16 cellular contexts compared by ENCODE assay signal in genomic region chr9:37751186-37751585, GRCh38. TPM values are rescaled to one million over a fixed set of nuclear protein-coding genes. Genes with fewer than 3 reads are reported as not detected.
DNase-seq lines count a peak whose midpoint lies in the region; ATAC-seq, FAIRE-seq and TF ChIP-seq lines count a peak whose summit lies in the region.
"Had no signal": no experiment of that assay in that cellular context is flagged by ENCODE, and none has a peak within 500 bp of the region (broad histone marks: within the 10 kb centered on the region; RNA-seq: fewer than 3 reads in every experiment).

No MANE protein-coding gene starts in this region.

- H3K9me3 Mint-ChIP-seq in CD4-positive, CD25-positive, alpha-beta regulatory T cell, result peaks cover 0 to 2% (median 0%) of the 10 kb centered on the region in 7 donors
- H3K9me3 Mint-ChIP-seq in H9 (peaks cover 0 to 5% of the 10 kb centered on the region in 2 experiments; a peak in 2 of 5 replicates), natural killer cell (no peaks in the 10 kb centered on the region)

- H2BK12ac ChIP-seq in H9 (ENCODE audit: insufficient read length, low read depth, low read length), result no peak overlapping the region
- no peak overlapping the region for H2BK12ac ChIP-seq in H1 (ENCODE audit: low read depth, low read length)

- H3K9me3 ChIP-seq in CD4-positive, CD25-positive, alpha-beta regulatory T cell (ENCODE audit: control insufficient read depth in 2 of 2, low read length in 2 of 2), result no peaks in the 10 kb centered on the region
- H3K9me3 ChIP-seq in H9 (ENCODE audit: control insufficient read depth, low read depth, low read length) (no peaks in the 10 kb centered on the region), H1 (ENCODE audit: insufficient read depth in 2 of 2, low read depth in 1 of 2, low read length in 1 of 2) (no peaks in the 10 kb centered on the region), Karpas-422 (ENCODE audit: low read length) (no peaks in the 10 kb centered on the region)
- H3K9me3 ChIP-seq: A549 had no signal

- H2BK120ac ChIP-seq in H9 (ENCODE audit: low read depth, low read length, poor library complexity, severe bottlenecking), result no peak overlapping the region
- H2BK120ac ChIP-seq in H1 (replicated peaks; ENCODE audit: low read depth, low read length), result no peak overlapping the region

- TF ChIP-seq POLR2A in H1 (IDR thresholded peaks at IDR 0.05; ENCODE audit: control extremely low read depth in 1 of 2, low read depth in 2 of 2, low read length in 2 of 2), result no peak

- FAIRE-seq in H1 (lab: Jason Lieb, UNC), result no peak
- no peak for FAIRE-seq in frontal cortex (lab: Jason Lieb, UNC)
- FAIRE-seq: A549 had no signal

- H3K9ac ChIP-seq in H9 (ENCODE audit: extremely low read depth, insufficient read length, low read length) (no peak overlapping the region), H1 (replicated peaks in 1 of 4; ENCODE audit: extremely low read depth in 1 of 4, low read depth in 3 of 4, low read length in 3 of 4) (no peak overlapping the region), Karpas-422 (ENCODE audit: low read length) (no peak overlapping the region)

- CTCF ChIA-PET in H1 (lab: Charles Lee; ENCODE audit: partially characterized antibody), result interaction anchor here (0.6 to 2.7 kb wide), 2 partner anchors 9 to 210 kb away, joined by 3 to 7 read pairs; no protein-coding TSS in a partner anchor

- H3K4me3 ChIP-seq in CD4-positive, CD25-positive, alpha-beta regulatory T cell (ENCODE audit: low read depth, low read length), result no peak overlapping the region
- H3K4me3 ChIP-seq in H1 (ENCODE audit: extremely low read depth in 1 of 4, insufficient read depth in 2 of 4, low read depth in 3 of 4, low read length in 4 of 4), result no peak overlapping the region
- no peak overlapping the region for H3K4me3 ChIP-seq in Karpas-422 (ENCODE audit: low read length)
- H3K4me3 ChIP-seq: A549 had no signal

- H3K36me3 Mint-ChIP-seq in CD4-positive, CD25-positive, alpha-beta regulatory T cell, result peaks cover 4% of the 10 kb centered on the region
- H3K36me3 Mint-ChIP-seq in H9 (ENCODE audit: insufficient read depth in 1 of 3, low read depth in 3 of 3) (peaks cover 0 to 7% (median 2%) of the 10 kb centered on the region in 3 experiments; a peak in 3 of 7 replicates), natural killer cell (no peaks in the 10 kb centered on the region)

- no peaks in the 10 kb centered on the region; the same call in 1 of the 2 replicates for H3K79me2 ChIP-seq in H9 (ENCODE audit: insufficient read depth, low read length)
- H3K79me2 ChIP-seq in H1 (ENCODE audit: control insufficient read depth in 1 of 2, insufficient read depth in 2 of 2, low read length in 2 of 2), result no peaks in the 10 kb centered on the region
- peaks cover 23% of the 10 kb centered on the region for H3K79me2 ChIP-seq in Karpas-422 (ENCODE audit: low read length)

- H3K4ac ChIP-seq in H9 (ENCODE audit: low read depth, low read length), result no peak overlapping the region
- H3K4ac ChIP-seq in H1 (replicated peaks; ENCODE audit: insufficient read length, low read depth, low read length), result no peak overlapping the region

- peaks cover 17% of the 10 kb centered on the region for H3K4me1 ChIP-seq in CD4-positive, CD25-positive, alpha-beta regulatory T cell (ENCODE audit: control insufficient read depth, insufficient read depth, low read length, poor library complexity, severe bottlenecking)
- H3K4me1 ChIP-seq in H9 (ENCODE audit: insufficient read depth, low read length), result no peaks in the 10 kb centered on the region
- peaks cover 0 to 5% (median 1%) of the 10 kb centered on the region in 4 experiments; a peak in 4 of 7 replicates for H3K4me1 ChIP-seq in H1 (replicated peaks in 1 of 4; ENCODE audit: control insufficient read depth in 3 of 4, insufficient read depth in 4 of 4, low read length in 3 of 4)
- peaks cover 28% of the 10 kb centered on the region for H3K4me1 ChIP-seq in Karpas-422 (ENCODE audit: low read length)

- no peak for TF ChIP-seq EP300 in H1 (IDR thresholded peaks at IDR 0.05; ENCODE audit: borderline replicate concordance in 1 of 2, low read depth in 2 of 2, low read length in 2 of 2)

- H3K4me2 ChIP-seq in H9 (ENCODE audit: insufficient read depth, insufficient read length, low read length), result no peak overlapping the region
- H3K4me2 ChIP-seq in H1 (ENCODE audit: insufficient read depth in 1 of 2, low read depth in 2 of 2, low read length in 2 of 2), result no peak overlapping the region
- no peak overlapping the region for H3K4me2 ChIP-seq in Karpas-422 (ENCODE audit: low read depth, low read length, poor library complexity, severe bottlenecking)
- H3K4me2 ChIP-seq: A549 had no signal

- H3K14ac ChIP-seq in H9 (ENCODE audit: insufficient read depth, low read length) (no peak overlapping the region), H1 (ENCODE audit: insufficient read length) (no peak overlapping the region)

- H2AFZ ChIP-seq in H9 (ENCODE audit: low read length) (no peak overlapping the region), H1 (ENCODE audit: low read length) (peak overlapping the region; percentile 65), Karpas-422 (ENCODE audit: low read length) (no peak overlapping the region)

- H3K23ac ChIP-seq in H9 (ENCODE audit: insufficient read length, low read depth, low read length) (no peak overlapping the region), H1 (ENCODE audit: insufficient read length) (no peak overlapping the region)

- H3K18ac ChIP-seq in H9 (ENCODE audit: insufficient read length, low read depth, low read length) (no peak overlapping the region), H1 (ENCODE audit: extremely low read depth, low read length) (no peak overlapping the region)

- H3K4me3 Mint-ChIP-seq in CD4-positive, CD25-positive, alpha-beta regulatory T cell, result peak overlapping the region; percentile 12 to 86 (median 58)
- no peak overlapping the region; a peak in 1 of 5 replicates for H3K4me3 Mint-ChIP-seq in H9
- peak overlapping the region; percentile 52 for H3K4me3 Mint-ChIP-seq in natural killer cell
- H3K4me3 Mint-ChIP-seq: HFFc6 had no signal

- H4K5ac ChIP-seq in H9 (ENCODE audit: insufficient read length, low read depth, low read length) (no peak overlapping the region), H1 (ENCODE audit: insufficient read length, low read depth, low read length) (no peak overlapping the region)

- H3K9me2 ChIP-seq in Karpas-422 (replicated peaks; ENCODE audit: insufficient read depth, low read length), result no peaks in the 10 kb centered on the region

- H4K91ac ChIP-seq in H9 (ENCODE audit: insufficient read length, low read depth, low read length) (no peak overlapping the region), H1 (replicated peaks; ENCODE audit: insufficient read length, low read length) (no peak overlapping the region)

- no peak overlapping the region for H4K8ac ChIP-seq in H9 (replicated peaks; ENCODE audit: insufficient read length, low read depth, low read length)
- no peak overlapping the region for H4K8ac ChIP-seq in H1 (ENCODE audit: extremely low read depth, insufficient read depth, low read length)

- H2BK5ac ChIP-seq in H9 (ENCODE audit: insufficient read length, low read length), result no peak overlapping the region
- H2BK5ac ChIP-seq in H1 (ENCODE audit: low read depth, low read length), result no peak overlapping the region

- TF ChIP-seq RAD21 in H1 (IDR thresholded peaks at IDR 0.05 in 1 of 2, conservative IDR thresholded peaks at IDR 0.05 in 1 of 2; ENCODE audit: low read depth in 2 of 2, low read length in 2 of 2), result no peak

- ATAC-seq in CD4-positive, CD25-positive, alpha-beta regulatory T cell (ENCODE audit: low read depth in 2 of 2), result no peak
- ATAC-seq in natural killer cell, result no peak
- ATAC-seq: A549 had no signal

- no peak overlapping the region for H2AK5ac ChIP-seq in H9 (ENCODE audit: insufficient read length, low read length)
- no peak overlapping the region for H2AK5ac ChIP-seq in H1 (ENCODE audit: low read depth, low read length)

- peaks cover 13% of the 10 kb centered on the region for H3K27me3 Mint-ChIP-seq in CD4-positive, CD25-positive, alpha-beta regulatory T cell
- H3K27me3 Mint-ChIP-seq in H9 (ENCODE audit: low read depth) (peaks cover 8% of the 10 kb centered on the region), natural killer cell (ENCODE audit: low read depth in 2 of 2) (no peaks in the 10 kb centered on the region)

- H3K36me3 ChIP-seq in CD4-positive, CD25-positive, alpha-beta regulatory T cell (ENCODE audit: control insufficient read depth, insufficient read depth, low read length), result no peaks in the 10 kb centered on the region
- H3K36me3 ChIP-seq in H1 (ENCODE audit: control insufficient read depth in 2 of 4, insufficient read depth in 4 of 4, low read length in 3 of 4), result no peaks in the 10 kb centered on the region
- no peaks in the 10 kb centered on the region for H3K36me3 ChIP-seq in Karpas-422 (ENCODE audit: insufficient read depth, low read length)

- no peak overlapping the region for H3T11ph ChIP-seq in H9 (ENCODE audit: low read length)

- H2BK20ac ChIP-seq in H9 (ENCODE audit: low read depth, low read length, poor library complexity, severe bottlenecking), result no peak overlapping the region
- H2BK20ac ChIP-seq in H1 (ENCODE audit: low read length), result no peak overlapping the region

- H3K27me3 ChIP-seq in CD4-positive, CD25-positive, alpha-beta regulatory T cell (ENCODE audit: control insufficient read depth, insufficient read depth, low read length), result no peaks in the 10 kb centered on the region
- no peaks in the 10 kb centered on the region for H3K27me3 ChIP-seq in H9 (ENCODE audit: insufficient read depth, low read length)
- H3K27me3 ChIP-seq in H1 (replicated peaks in 1 of 4; ENCODE audit: control insufficient read depth in 3 of 4, extremely low read depth in 1 of 4, insufficient read depth in 3 of 4, low read length in 3 of 4), result no peaks in the 10 kb centered on the region
- no peaks in the 10 kb centered on the region for H3K27me3 ChIP-seq in Karpas-422 (ENCODE audit: low read length)

- DNase-seq in CD4-positive, CD25-positive, alpha-beta regulatory T cell, result no peak
- DNase-seq in H9 (no peak), H1 (ENCODE audit: low read depth in 1 of 2, low spot score in 2 of 2) (no peak), natural killer cell (no peak), NCI-H2029 treated with DMSO at 0.1 percent for 48 hours (lab: John Stamatoyannopoulos, UW) (no peak), frontal cortex (ENCODE audit: low spot score in 2 of 2) (no peak), Karpas-422 (no peak)
- no peak for DNase-seq in activated effector memory CD4-positive, alpha-beta T cell treated with Interleukin-2 at 50 U/mL for 16 hours
- DNase-seq: GF-D8, GOT3, HFFc6, MM.1S, NCI-H187 treated with DMSO at 0.1 percent for 48 hours, NCI-H524, SHP77 treated with DMSO at 0.1 percent for 48 hours had no signal

- no peak for TF ChIP-seq CTCF in H9 (conservative IDR thresholded peaks at IDR 0.05)
- TF ChIP-seq CTCF in H1 (IDR thresholded peaks at IDR 0.05; ENCODE audit: control extremely low read depth in 1 of 3, insufficient read depth in 1 of 3, low read depth in 1 of 3, low read length in 3 of 3), result no peak
- TF ChIP-seq CTCF in natural killer cell (IDR thresholded peaks at IDR 0.05), result no peak

- intact Hi-C loops in natural killer cell (cut with micrococcal nuclease), result no loop called here

- H3K27ac ChIP-seq in CD4-positive, CD25-positive, alpha-beta regulatory T cell (ENCODE audit: insufficient read depth, low read length, poor library complexity, severe bottlenecking), result no peak overlapping the region
- H3K27ac ChIP-seq in H9 (ENCODE audit: insufficient read length, low read depth, low read length), result no peak overlapping the region
- H3K27ac ChIP-seq in H1 (ENCODE audit: low read depth, low read length), result no peak overlapping the region
- H3K27ac ChIP-seq in Karpas-422 (ENCODE audit: low read length), result no peak overlapping the region
- H3K27ac ChIP-seq: A549 had no signal

- H3K56ac ChIP-seq in H9 (ENCODE audit: insufficient read length, low read depth, low read length) (no peak overlapping the region), H1 (replicated peaks; ENCODE audit: insufficient read length, low read depth, low read length) (no peak overlapping the region)

- H3K23me2 ChIP-seq in H9 (ENCODE audit: insufficient read length, low read depth, low read length, poor library complexity, severe bottlenecking) (peaks cover 4% of the 10 kb centered on the region), H1 (ENCODE audit: low read depth, low read length) (peaks cover 4% of the 10 kb centered on the region; the same call in 1 of the 2 replicates)

- POLR2A ChIA-PET in H1 (lab: Charles Lee; ENCODE audit: partially characterized antibody), result interaction anchor here (1.2 kb wide), 1 partner anchor 13 kb away, joined by 3 read pairs; no protein-coding TSS in a partner anchor

- no CpG with 5 or more reads among the region's 6 CpGs for WGBS in H9 (ENCODE audit: extremely low coverage, insufficient read length, low lambda C conversion rate)
- WGBS in H1 (ENCODE audit: extremely low coverage in 1 of 2, insufficient coverage in 1 of 2, insufficient read length in 1 of 2, insufficient replicate concordance in 2 of 2, low coverage in 1 of 2, low lambda C conversion rate in 2 of 2, missing lambda C conversion rate in 1 of 2), 2 experiments, result 95% methylated on average over 6 of the region's 6 CpGs; no CpG with 5 or more reads in 1 of the 2 experiments

- no peaks in the 10 kb centered on the region for H3K79me1 ChIP-seq in H9 (ENCODE audit: insufficient read depth, low read depth, low read length, poor library complexity, severe bottlenecking)
- no peaks in the 10 kb centered on the region for H3K79me1 ChIP-seq in H1 (ENCODE audit: low read depth, low read length)

- peaks cover 16 to 39% (median 28%) of the 10 kb centered on the region in 4 donors for H3K4me1 Mint-ChIP-seq in CD4-positive, CD25-positive, alpha-beta regulatory T cell
- H3K4me1 Mint-ChIP-seq in H9 (peaks cover 11 to 12% of the 10 kb centered on the region in 2 experiments), natural killer cell (peaks cover 11 to 26% of the 10 kb centered on the region in 2 donors)

- H3K27ac Mint-ChIP-seq in CD4-positive, CD25-positive, alpha-beta regulatory T cell, result peak overlapping the region in 1 of 3 donors; percentile 8
- peak overlapping the region in 2 of 3 experiments; percentile 19 to 34; a peak in 2 of 7 replicates for H3K27ac Mint-ChIP-seq in H9
- no peak overlapping the region for H3K27ac Mint-ChIP-seq in natural killer cell
- H3K27ac Mint-ChIP-seq: HFFc6 had no signal

- H2BK15ac ChIP-seq in H9 (ENCODE audit: low read depth, low read length) (no peak overlapping the region), H1 (ENCODE audit: low read length) (no peak overlapping the region)

- no peaks in the 10 kb centered on the region for H4K20me1 ChIP-seq in H9 (ENCODE audit: control insufficient read depth, insufficient read depth, insufficient read length)
- H4K20me1 ChIP-seq in H1 (replicated peaks in 1 of 2; ENCODE audit: control insufficient read depth in 1 of 2, insufficient read depth in 2 of 2, low read length in 2 of 2), result no peaks in the 10 kb centered on the region
- no peaks in the 10 kb centered on the region for H4K20me1 ChIP-seq in Karpas-422 (ENCODE audit: insufficient read depth, low read depth, low read length)

RNA-seq across cellular contexts. Expression of gene TRMT10B, which starts 2.4 kb away (rescaled TPM):
- 12.5 TPM for total RNA-seq in CD4-positive, CD25-positive, alpha-beta regulatory T cell
- polyA plus RNA-seq in CD4-positive, CD25-positive, alpha-beta regulatory T cell, result 10 to 100 TPM; 10.7 to 16.2 (median 12.5) TPM
- total RNA-seq in H9 (2021) (5.0 and 5.7 TPM in 2 replicates), natural killer cell (10 to 100 TPM; 13.2 to 15.4 (median 13.3) TPM), frontal cortex (3.7 TPM)
- 4.5 and 6.2 TPM in 2 replicates for total RNA-seq in H1 (2021; fragmentation: NEBNext Ultra II Directional; extraction: Animal tissue kit (Norgen Biotek cat#: 25700))
- 2.0 and 2.4 TPM in 2 replicates for polyA plus RNA-seq in H1 (2011; rRNA removed)
- polyA plus RNA-seq in H1 (2011; cell fraction: cytosol; rRNA removed), result 3.5 TPM
- 3.2 TPM for polyA plus RNA-seq in H1 (2011; cell fraction: nucleus; rRNA removed)
- polyA plus RNA-seq in H1 (2012, experiment 1 of 2), result 6.0 to 7.1 TPM (median 6.3 TPM) in 4 replicates
- polyA plus RNA-seq in H1 (2012, experiment 2 of 2), result 0.59 TPM
- 5.4 TPM for polyA plus RNA-seq in H1 (2013, experiment 1 of 2)
- polyA plus RNA-seq in H1 (2013, experiment 2 of 2), result 5.0 TPM
- polyA minus RNA-seq in H1 (2011; rRNA and poly(A)+ RNA removed), result 2.2 TPM in 2 replicates
- 1.2 TPM for polyA minus RNA-seq in H1 (2011; cell fraction: cytosol; rRNA and poly(A)+ RNA removed)
- 6.1 TPM for polyA minus RNA-seq in H1 (2011; cell fraction: nucleus; rRNA and poly(A)+ RNA removed)
- 5.5 and 6.9 TPM in 2 replicates for total RNA-seq in Karpas-422 (2014; rRNA removed; shearing (Covaris generic); ENCODE audit: low replicate concordance)

RNA-seq across cellular contexts. Expression of gene EXOSC3, which starts 33.7 kb away (rescaled TPM):
- total RNA-seq in CD4-positive, CD25-positive, alpha-beta regulatory T cell, result 38.2 TPM
- 10 to 100 TPM; 28.0 to 38.5 (median 35.8) TPM for polyA plus RNA-seq in CD4-positive, CD25-positive, alpha-beta regulatory T cell
- total RNA-seq in H9 (2021), result 81.0 and 93.8 TPM in 2 replicates
- total RNA-seq in H1 (2021; fragmentation: NEBNext Ultra II Directional; extraction: Animal tissue kit (Norgen Biotek cat#: 25700)), result 73.4 and 77.4 TPM in 2 replicates
- polyA plus RNA-seq in H1 (2011; rRNA removed), result 43.5 and 46.7 TPM in 2 replicates
- 59.4 TPM for polyA plus RNA-seq in H1 (2011; cell fraction: cytosol; rRNA removed)
- 31.5 TPM for polyA plus RNA-seq in H1 (2011; cell fraction: nucleus; rRNA removed)
- 55.6 to 74.9 TPM (median 63.5 TPM) in 4 replicates for polyA plus RNA-seq in H1 (2012, experiment 1 of 2)
- polyA plus RNA-seq in H1 (2012, experiment 2 of 2), result 12.2 TPM
- 30.9 TPM for polyA plus RNA-seq in H1 (2013, experiment 1 of 2)
- polyA plus RNA-seq in H1 (2013, experiment 2 of 2), result 33.4 TPM
- 23.1 and 43.7 TPM in 2 replicates for polyA minus RNA-seq in H1 (2011; rRNA and poly(A)+ RNA removed)
- 34.3 TPM for polyA minus RNA-seq in H1 (2011; cell fraction: cytosol; rRNA and poly(A)+ RNA removed)
- polyA minus RNA-seq in H1 (2011; cell fraction: nucleus; rRNA and poly(A)+ RNA removed), result 74.5 TPM
- total RNA-seq in natural killer cell, result 10 to 100 TPM; 20.3 to 42.7 (median 24.5) TPM
- total RNA-seq in frontal cortex, result 73.4 TPM
- 36.0 and 98.9 TPM in 2 replicates for total RNA-seq in Karpas-422 (2014; rRNA removed; shearing (Covaris generic); ENCODE audit: low replicate concordance)

RNA-seq across cellular contexts. Expression of gene DCAF10, which starts 49.4 kb away (rescaled TPM):
- total RNA-seq in CD4-positive, CD25-positive, alpha-beta regulatory T cell, result 10.7 TPM
- polyA plus RNA-seq in CD4-positive, CD25-positive, alpha-beta regulatory T cell, result 10 to 100 TPM; 22.6 to 30.5 (median 26.7) TPM
- total RNA-seq in H9 (2021) (13.4 and 14.2 TPM in 2 replicates), natural killer cell (10 to 100 TPM; 12.9 to 21.0 (median 18.5) TPM), frontal cortex (23.2 TPM)
- total RNA-seq in H1 (2021; fragmentation: NEBNext Ultra II Directional; extraction: Animal tissue kit (Norgen Biotek cat#: 25700)), result 11.1 and 15.0 TPM in 2 replicates
- 6.7 and 7.1 TPM in 2 replicates for polyA plus RNA-seq in H1 (2011; rRNA removed)
- 6.3 TPM for polyA plus RNA-seq in H1 (2011; cell fraction: cytosol; rRNA removed)
- 6.5 TPM for polyA plus RNA-seq in H1 (2011; cell fraction: nucleus; rRNA removed)
- 8.2 to 12.1 TPM (median 10.5 TPM) in 4 replicates for polyA plus RNA-seq in H1 (2012, experiment 1 of 2)
- polyA plus RNA-seq in H1 (2012, experiment 2 of 2), result 2.2 TPM
- 8.3 TPM for polyA plus RNA-seq in H1 (2013, experiment 1 of 2)
- 7.4 TPM for polyA plus RNA-seq in H1 (2013, experiment 2 of 2)
- 30.9 and 32.1 TPM in 2 replicates for polyA minus RNA-seq in H1 (2011; rRNA and poly(A)+ RNA removed)
- polyA minus RNA-seq in H1 (2011; cell fraction: cytosol; rRNA and poly(A)+ RNA removed), result 11.1 TPM
- polyA minus RNA-seq in H1 (2011; cell fraction: nucleus; rRNA and poly(A)+ RNA removed), result 25.4 TPM
- 24.6 and 34.8 TPM in 2 replicates for total RNA-seq in Karpas-422 (2014; rRNA removed; shearing (Covaris generic); ENCODE audit: low replicate concordance)

Comparison
In these comparisons a context has a peak if more than half of its experiments do, and no peak if none do; other contexts are left out.
1. H3K27ac Mint-ChIP-seq: peak in H9 (2 of 3); none in natural killer cell (0 of 2).
2. H3K4me3 Mint-ChIP-seq: peak in CD4-positive, CD25-positive, alpha-beta regulatory T cell (4 of 4) and natural killer cell (single experiment); none in H9 (0 of 2).